In the genomic region with DNA sequence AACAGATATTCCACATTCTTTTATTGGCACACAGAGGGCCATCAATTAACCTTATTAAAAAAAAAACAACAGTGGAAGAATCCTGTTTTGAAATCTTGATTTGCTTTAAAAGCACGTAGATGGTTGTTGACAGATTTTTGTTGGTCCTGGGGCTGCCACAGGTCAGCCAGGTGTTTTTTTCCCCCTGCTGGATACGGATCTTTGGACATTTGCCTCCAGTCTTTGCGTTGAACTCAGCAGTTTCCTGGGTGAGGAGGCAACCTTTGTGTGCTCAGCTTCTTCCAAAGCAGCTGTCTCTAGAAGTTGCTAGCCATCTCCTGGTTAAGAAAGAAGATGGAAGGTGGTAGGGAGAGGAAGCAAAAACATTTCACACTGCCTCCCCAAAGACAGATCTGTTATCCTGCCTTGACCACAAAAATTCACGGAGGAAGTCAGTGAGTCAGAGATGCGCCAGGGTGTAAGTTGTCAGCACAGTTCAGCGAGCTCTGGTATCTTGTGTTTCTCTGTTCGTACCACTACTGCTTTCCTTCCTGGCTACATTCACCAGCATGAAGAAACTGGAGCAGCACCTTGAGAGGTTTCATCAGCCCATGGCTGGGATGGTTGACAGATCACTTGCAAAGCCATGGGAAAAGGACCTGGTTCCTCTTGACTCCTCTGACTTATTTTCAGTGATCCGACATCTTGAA, we compare ENCODE assay signal across 9 cellular contexts.
DNase-seq lines count a peak whose midpoint lies in the region; ATAC-seq and TF ChIP-seq lines count a peak whose summit lies in the region.
"Had no signal": no experiment of that assay in that cellular context is flagged by ENCODE, and none has a peak within 500 bp of the region (broad histone marks: within the 10 kb centered on the region; RNA-seq: fewer than 3 reads in every experiment).

No MANE protein-coding gene starts in this region.

- intact Hi-C loops in PC-3 (cut with micrococcal nuclease): no loop called here

- peaks cover 74% of the 10 kb centered on the region for H3K4me1 Mint-ChIP-seq in HFFc6 (ENCODE audit: low read depth)

- no peaks in the 10 kb centered on the region for H3K79me2 ChIP-seq in PC-3 (ENCODE audit: low read length)

- H3K36me3 ChIP-seq in PC-3 (ENCODE audit: low read depth, low read length) (no peaks in the 10 kb centered on the region), mesenchymal stem cell (ENCODE audit: control insufficient read depth in 1 of 2, insufficient read depth in 2 of 2, low read depth in 1 of 2, low read length in 2 of 2) (no peaks in the 10 kb centered on the region)

- H4K8ac ChIP-seq in mesenchymal stem cell (ENCODE audit: low read length): peak overlapping the region; percentile 70

- H3K4me3 Mint-ChIP-seq in HFFc6: peak overlapping the region; percentile 82
- H3K4me3 Mint-ChIP-seq: neural crest cell had no signal

- no peak overlapping the region for H3K23ac ChIP-seq in mesenchymal stem cell (ENCODE audit: low read length in 2 of 2)

- no peak overlapping the region for H2AK5ac ChIP-seq in mesenchymal stem cell (ENCODE audit: low read length, severe bottlenecking)

- 28% methylated on average over 8 of the region's 8 CpGs for WGBS in mesenchymal stem cell

- no peaks in the 10 kb centered on the region for H4K20me1 ChIP-seq in PC-3 (ENCODE audit: low read length)

- peak; percentile 75 for DNase-seq in GDM1 (lab: John Stamatoyannopoulos, UW)
- peak; percentile 89 for DNase-seq in HFFc6
- DNase-seq in PC-3: peak; percentile 71
- peak; percentile 45 for DNase-seq in activated gamma-delta T cell treated with anti-CD3 and anti-CD28 coated beads, Interleukin-2, amount 50 U/mL, for 16 hours (ENCODE audit: low read depth)
- peak; percentile 93 for DNase-seq in mesenchymal stem cell
- DNase-seq in superior temporal gyrus (ENCODE audit: extremely low spot score): no peak

- H2BK120ac ChIP-seq in mesenchymal stem cell (ENCODE audit: low read depth, low read length): peak overlapping the region; percentile 22

- no peaks in the 10 kb centered on the region for H3K9me2 ChIP-seq in PC-3 (replicated peaks; ENCODE audit: low read length)

- H3K4me2 ChIP-seq in PC-3 (ENCODE audit: low read length) (peak overlapping the region; percentile 62), mesenchymal stem cell (ENCODE audit: low read length, poor library complexity, severe bottlenecking) (peak overlapping the region; percentile 49)

- BruUV-seq in PC-3 (replicated peaks; lab: Mats Ljungman, UMichigan): no TSS peak

- H2BK12ac ChIP-seq in mesenchymal stem cell (ENCODE audit: low read length in 2 of 2): peak overlapping the region; percentile 4 to 60

- peak overlapping the region; percentile 0 for H2BK5ac ChIP-seq in mesenchymal stem cell (ENCODE audit: low read depth, low read length, poor library complexity, severe bottlenecking)

- H3K9ac ChIP-seq in PC-3 (ENCODE audit: low read length) (no peak overlapping the region), mesenchymal stem cell (ENCODE audit: low read length) (no peak overlapping the region)

- H3K4ac ChIP-seq in mesenchymal stem cell (ENCODE audit: low read depth in 1 of 2, low read length in 2 of 2): peak overlapping the region in 1 of 2 experiments; percentile 17

- H3K27me3 ChIP-seq in PC-3 (ENCODE audit: low read length): no peaks in the 10 kb centered on the region
- no peaks in the 10 kb centered on the region for H3K27me3 ChIP-seq in mesenchymal stem cell (ENCODE audit: control insufficient read depth in 1 of 2, insufficient read depth in 1 of 2, low read length in 2 of 2)

- H3K27me3 Mint-ChIP-seq in HFFc6 (ENCODE audit: insufficient read depth): no peaks in the 10 kb centered on the region; the same call in 1 of the 2 replicates

- CTCF ChIA-PET in PC-3 (lab: Charles Lee): interaction anchor here (0.6 kb wide), 1 partner anchor 416 kb away, joined by 3 read pairs; no protein-coding TSS in a partner anchor

- ATAC-seq in PC-3: peak; percentile 64
- no peak for ATAC-seq in GM19455 (IDR thresholded peaks at IDR 0.05; ENCODE audit: unreplicated experiment)
- ATAC-seq in GM19035 (IDR thresholded peaks at IDR 0.05; ENCODE audit: unreplicated experiment): no peak

- peak overlapping the region; percentile 16; the same call in 1 of the 2 replicates for H3K4me3 ChIP-seq in PC-3 (ENCODE audit: low read length)
- no peak overlapping the region for H3K4me3 ChIP-seq in mesenchymal stem cell (ENCODE audit: insufficient read depth in 1 of 2, low read depth in 1 of 2, low read length in 2 of 2)

- H2AFZ ChIP-seq in PC-3 (ENCODE audit: low read length) (0 out of 2 replicates have a peak overlapping the region, but pooled peaks have one; percentile 18), mesenchymal stem cell (ENCODE audit: low read depth, low read length) (no peak overlapping the region)

- peak overlapping the region; percentile 93 for H3K27ac Mint-ChIP-seq in HFFc6

- TF ChIP-seq CTCF in HFFc6 (IDR thresholded peaks at IDR 0.05) (no peak), PC-3 (conservative IDR thresholded peaks at IDR 0.05; ENCODE audit: low read depth, low read length) (no peak)

- POLR2A ChIA-PET in PC-3 (lab: Charles Lee; ENCODE audit: unreplicated experiment): no interaction called here

- H3K79me1 ChIP-seq in mesenchymal stem cell (replicated peaks; ENCODE audit: low read length, poor library complexity, severe bottlenecking): peaks cover 10% of the 10 kb centered on the region

- no peaks in the 10 kb centered on the region for H3F3A ChIP-seq in PC-3 (ENCODE audit: low read length, unreplicated experiment)

- no peaks in the 10 kb centered on the region for H3K9me3 Mint-ChIP-seq in HFFc6

- H3K9me3 ChIP-seq in PC-3 (ENCODE audit: low read length) (no peaks in the 10 kb centered on the region), mesenchymal stem cell (ENCODE audit: control insufficient read depth, low read length) (no peaks in the 10 kb centered on the region)

- no peak overlapping the region for H4K91ac ChIP-seq in mesenchymal stem cell (ENCODE audit: low read length)

- H3K27ac ChIP-seq in PC-3 (ENCODE audit: low read length) (peak overlapping the region; percentile 67), mesenchymal stem cell (ENCODE audit: low read length, poor library complexity, severe bottlenecking) (peak overlapping the region; percentile 94)

- H3K18ac ChIP-seq in mesenchymal stem cell (ENCODE audit: low read depth in 1 of 2, low read length in 2 of 2): peak overlapping the region; percentile 59 to 85

- no peak overlapping the region for H2BK15ac ChIP-seq in mesenchymal stem cell (ENCODE audit: low read depth, poor library complexity, severe bottlenecking)

- H3K14ac ChIP-seq in mesenchymal stem cell (ENCODE audit: low read length in 2 of 2): no peak overlapping the region

- no peaks in the 10 kb centered on the region for H3K36me3 Mint-ChIP-seq in HFFc6 (ENCODE audit: low read depth)

- peaks cover 55% of the 10 kb centered on the region for H3K4me1 ChIP-seq in PC-3 (ENCODE audit: insufficient read depth, low read length)
- H3K4me1 ChIP-seq in mesenchymal stem cell (ENCODE audit: control insufficient read depth, insufficient read depth, low read depth, low read length): peaks cover 14% of the 10 kb centered on the region
